Comparison of ENCODE assay signal across 15 cellular contexts in genomic region chr22:45998638-45999378, GRCh38. TPM values are rescaled to one million over a fixed set of nuclear protein-coding genes. Genes with fewer than 3 reads are reported as not detected.
DNase-seq lines count a peak whose midpoint lies in the region; ATAC-seq and TF ChIP-seq lines count a peak whose summit lies in the region.
"Had no signal": no experiment of that assay in that cellular context is flagged by ENCODE, and none has a peak within 500 bp of the region (broad histone marks: within the 10 kb centered on the region; RNA-seq: fewer than 3 reads in every experiment).

No MANE protein-coding gene starts in this region.

- 66 to 80% methylated on average over 13 of the region's 13 CpGs for WGBS in sigmoid colon, 2 donors

- H3K4me3 ChIP-seq in left ventricle myocardium inferior = no peak overlapping the region
- H3K4me3 ChIP-seq in sigmoid colon = no peak overlapping the region

- no peaks in the 10 kb centered on the region for H3K36me3 Mint-ChIP-seq in HFFc6 (ENCODE audit: low read depth)
- H3K36me3 Mint-ChIP-seq: activated naive CD4-positive, alpha-beta T cell treated with anti-CD3 and anti-CD28 coated beads, Interleukin-2, amount 50 U/mL, for 72 hours had no signal

- H3K27ac Mint-ChIP-seq in HFFc6 = peak overlapping the region; percentile 69
- H3K27ac Mint-ChIP-seq: activated naive CD4-positive, alpha-beta T cell treated with anti-CD3 and anti-CD28 coated beads, Interleukin-2, amount 50 U/mL, for 72 hours; progenitor cell of endocrine pancreas; stimulated activated effector memory CD8-positive, alpha-beta T cell treated with anti-CD3 and anti-CD28 coated beads, Interleukin-12 subunit alpha, Interleukin-12 subunit beta, amount 100 ng/mL, for 72 hours had no signal

- no peaks in the 10 kb centered on the region for H3K9me3 Mint-ChIP-seq in HFFc6
- H3K9me3 Mint-ChIP-seq: activated naive CD4-positive, alpha-beta T cell treated with anti-CD3 and anti-CD28 coated beads, Interleukin-2, amount 50 U/mL, for 72 hours; stimulated activated effector memory CD8-positive, alpha-beta T cell treated with anti-CD3 and anti-CD28 coated beads, Interleukin-12 subunit alpha, Interleukin-12 subunit beta, amount 100 ng/mL, for 72 hours had no signal

- H3K27ac ChIP-seq in RWPE1 (peak overlapping the region; percentile 100), left ventricle myocardium inferior (replicated peaks) (peak overlapping the region; percentile 94), sigmoid colon (peak overlapping the region; percentile 72 to 85 (median 83))

- ATAC-seq in GM18867 (IDR thresholded peaks at IDR 0.05; ENCODE audit: unreplicated experiment) = no peak
- ATAC-seq: activated naive CD4-positive, alpha-beta T cell treated with anti-CD3 and anti-CD28 coated beads, Interleukin-2, amount 50 U/mL, for 72 hours; stimulated activated effector memory CD8-positive, alpha-beta T cell treated with anti-CD3 and anti-CD28 coated beads, Interleukin-12 subunit alpha, Interleukin-12 subunit beta, amount 100 ng/mL, for 72 hours had no signal

- no peak for TF ChIP-seq POLR2A in sigmoid colon (IDR thresholded peaks at IDR 0.05)

- TF ChIP-seq CTCF in HFFc6 (IDR thresholded peaks at IDR 0.05) (no peak), RWPE1 (conservative IDR thresholded peaks at IDR 0.05; ENCODE audit: low read depth) (no peak), left ventricle myocardium inferior (IDR thresholded peaks at IDR 0.05; ENCODE audit: borderline replicate concordance) (no peak), sigmoid colon (IDR thresholded peaks at IDR 0.05) (no peak)

- no peaks in the 10 kb centered on the region for H3K27me3 ChIP-seq in left ventricle myocardium inferior (ENCODE audit: low read depth)
- H3K27me3 ChIP-seq in sigmoid colon = no peaks in the 10 kb centered on the region
- H3K27me3 ChIP-seq: BE2C had no signal

- H3K27me3 Mint-ChIP-seq in HFFc6 (ENCODE audit: insufficient read depth) = no peaks in the 10 kb centered on the region; the same call in 1 of the 2 replicates

- H3K36me3 ChIP-seq in left ventricle myocardium inferior (no peaks in the 10 kb centered on the region), sigmoid colon (no peaks in the 10 kb centered on the region)
- H3K36me3 ChIP-seq: BE2C had no signal

- peak overlapping the region; percentile 48 for H3K4me3 Mint-ChIP-seq in HFFc6
- H3K4me3 Mint-ChIP-seq: stimulated activated effector memory CD8-positive, alpha-beta T cell treated with anti-CD3 and anti-CD28 coated beads, Interleukin-12 subunit alpha, Interleukin-12 subunit beta, amount 100 ng/mL, for 72 hours had no signal

- H3K4me1 ChIP-seq in left ventricle myocardium inferior (peaks cover 95% of the 10 kb centered on the region), sigmoid colon (peaks cover 0 to 60% (median 54%) of the 10 kb centered on the region in 4 donors)

- intact Hi-C loops in left ventricle myocardium inferior (cut with micrococcal nuclease) = no loop called here
- intact Hi-C loops in sigmoid colon (cut with DNase I) = loop anchor here (5.0 to 10.0 kb wide), 3 partner anchors 298 to 766 kb away; partner anchors contain the start of genes CELSR1, GTSE1 and TBC1D22A

- DNase-seq in HFFc6 = no peak
- DNase-seq in RWPE1 (ENCODE audit: low spot score) = no peak
- DNase-seq in left ventricle myocardium inferior = peak; percentile 12
- peak; percentile 54 for DNase-seq in sigmoid colon
- DNase-seq in effector CD8-positive, alpha-beta T cell (lab: John Stamatoyannopoulos, UW) = no peak
- no peak for DNase-seq in DMS79 (lab: John Stamatoyannopoulos, UW)
- DNase-seq in AML-193 (lab: John Stamatoyannopoulos, UW) = no peak
- DNase-seq: midbrain; NCI-H524 treated with DMSO at 0.1 percent for 48 hours; stimulated activated CD4-positive, alpha-beta T cell treated with anti-CD3 and anti-CD28 coated beads, Interleukin-4, amount 100 ng/mL, for 1 hour had no signal

- no peak for TF ChIP-seq EP300 in sigmoid colon (IDR thresholded peaks at IDR 0.05)

- H3K9me3 ChIP-seq in left ventricle myocardium inferior (replicated peaks) (no peaks in the 10 kb centered on the region), sigmoid colon (no peaks in the 10 kb centered on the region)
- H3K9me3 ChIP-seq: BE2C had no signal

- POLR2A ChIA-PET in RWPE1 (lab: Yijun Ruan, JAX; ENCODE audit: low non-redundant PET) = no interaction called here

- CTCF ChIA-PET in RWPE1 (lab: Yijun Ruan, JAX) = interaction anchor here (0.9 kb wide), 1 partner anchor 123 kb away, joined by 3 read pairs; no protein-coding TSS in a partner anchor

- peaks cover 54% of the 10 kb centered on the region for H3K4me1 Mint-ChIP-seq in HFFc6 (ENCODE audit: low read depth)

RNA-seq across cellular contexts. Expression of gene WNT7B, which starts 21.8 kb away (rescaled TPM):
- under 1 TPM in 5 of 6 experiments, not detected in 1; 0.07 to 0.14 (median 0.09) TPM for total RNA-seq in HFFc6 (2021; fragmentation: NEBNext Ultra II Directional; extraction: Animal tissue kit (Norgen Biotek cat#: 25700))
- total RNA-seq in left ventricle myocardium inferior = not detected
- not detected for total RNA-seq in sigmoid colon
- polyA plus RNA-seq in sigmoid colon = not detected

Comparison
In these comparisons a context has a peak if more than half of its experiments do, and no peak if none do; other contexts are left out.
1. DNase-seq: peak in left ventricle myocardium inferior (single experiment) and sigmoid colon (single experiment); none in HFFc6 (single experiment), RWPE1 (single experiment), effector CD8-positive, alpha-beta T cell (single experiment), DMS79 (single experiment) and AML-193 (0 of 2).
2. Peak in every context shown above with its lines, with median percentiles within 50 percentile points of each other: H3K27ac ChIP-seq.